In genomic region chr16:17294856-17295255, GRCh38 we compare ENCODE assay signal across 2 cellular contexts.
TF ChIP-seq lines count a peak whose summit lies in the region.

No MANE protein-coding gene starts in this region.

TF ChIP-seq in HepG2, 621 proteins besides CTCF, POLR2A, EP300 and RAD21 (continued from another document):
- TF ChIP-seq TRAFD1 (CRISPR knock-in tag; IDR thresholded peaks at IDR 0.05; ENCODE audit: borderline replicate concordance): no peak
- no peak for TF ChIP-seq DBP (CRISPR knock-in tag; IDR thresholded peaks at IDR 0.05; ENCODE audit: not compliant biosample characterization)
- no peak for TF ChIP-seq BCL3 (CRISPR knock-in tag; IDR thresholded peaks at IDR 0.05)
- TF ChIP-seq DNMT1 (CRISPR knock-in tag; IDR thresholded peaks at IDR 0.05): no peak
- no peak for TF ChIP-seq CEBPG (CRISPR knock-in tag; IDR thresholded peaks at IDR 0.05)
- TF ChIP-seq ATF7 (IDR thresholded peaks at IDR 0.05): peak; percentile 66
- TF ChIP-seq ATF7 (CRISPR knock-in tag; IDR thresholded peaks at IDR 0.05): no peak
- no peak for TF ChIP-seq ZNF350 (CRISPR knock-in tag; IDR thresholded peaks at IDR 0.05; ENCODE audit: borderline replicate concordance, low read depth)
- peak; percentile 59; the same call in 1 of the 2 replicates for TF ChIP-seq CEBPB (IDR thresholded peaks at IDR 0.05; ENCODE audit: borderline replicate concordance, low read depth, low read length)
- no peak for TF ChIP-seq ZBTB43 (CRISPR knock-in tag; conservative IDR thresholded peaks at IDR 0.05)
- TF ChIP-seq REPIN1 (CRISPR knock-in tag; IDR thresholded peaks at IDR 0.05; ENCODE audit: borderline replicate concordance, low read depth): no peak
- TF ChIP-seq KLF15 (CRISPR knock-in tag; IDR thresholded peaks at IDR 0.05; ENCODE audit: borderline replicate concordance): no peak
- no peak for TF ChIP-seq HINFP (CRISPR knock-in tag; IDR thresholded peaks at IDR 0.05; ENCODE audit: low read depth)
- TF ChIP-seq SIN3B (IDR thresholded peaks at IDR 0.05; ENCODE audit: low read length): no peak
- TF ChIP-seq YEATS2 (CRISPR knock-in tag; IDR thresholded peaks at IDR 0.05; ENCODE audit: borderline replicate concordance): no peak

TF ChIP-seq in K562, 482 proteins besides CTCF, POLR2A, EP300 and RAD21 (continued from another document):
- no peak for TF ChIP-seq BRF2 (IDR thresholded peaks at IDR 0.05; ENCODE audit: borderline replicate concordance, insufficient read depth, insufficient read length)
- no peak for TF ChIP-seq KAT7 (CRISPR knock-in tag; IDR thresholded peaks at IDR 0.05; ENCODE audit: borderline replicate concordance)
- TF ChIP-seq SREBF1 (IDR thresholded peaks at IDR 0.05; ENCODE audit: borderline replicate concordance, low read depth, low read length): no peak
- no peak for TF ChIP-seq GATAD2A (IDR thresholded peaks at IDR 0.05)
- no peak for TF ChIP-seq CEBPG (CRISPR knock-in tag; IDR thresholded peaks at IDR 0.05)
- TF ChIP-seq CEBPG (tag; conservative IDR thresholded peaks at IDR 0.05 in 1 of 2, IDR thresholded peaks at IDR 0.05 in 1 of 2): peak in 1 of 2 experiments; percentile 38; a peak in 1 of 4 replicates
- TF ChIP-seq ZNF121 (CRISPR knock-in tag; conservative IDR thresholded peaks at IDR 0.05): no peak
